In genomic region chr9:126723807-126724172, GRCh38 we compare ENCODE assay signal across 8 cellular contexts.
DNase-seq lines count a peak whose midpoint lies in the region; ATAC-seq, FAIRE-seq and TF ChIP-seq lines count a peak whose summit lies in the region.

No MANE protein-coding gene starts in this region.

- H3K9me3 Mint-ChIP-seq in chondrocyte (ENCODE audit: low read depth) (peaks cover under 1% of the 10 kb centered on the region), osteocyte (ENCODE audit: unreplicated experiment) (no peaks in the 10 kb centered on the region)

- H3K36me3 Mint-ChIP-seq in chondrocyte (ENCODE audit: low read depth) (no peaks in the 10 kb centered on the region), osteocyte (ENCODE audit: unreplicated experiment) (no peaks in the 10 kb centered on the region)

- peaks cover 34% of the 10 kb centered on the region for H3K4me1 Mint-ChIP-seq in chondrocyte (ENCODE audit: low read depth)
- peaks cover 19% of the 10 kb centered on the region for H3K4me1 Mint-ChIP-seq in osteocyte (ENCODE audit: unreplicated experiment)

- H3K27me3 Mint-ChIP-seq in chondrocyte (ENCODE audit: low read depth) (no peaks in the 10 kb centered on the region), osteocyte (ENCODE audit: unreplicated experiment) (peaks cover 21% of the 10 kb centered on the region)

- peak; percentile 82 for DNase-seq in DMS53 (lab: John Stamatoyannopoulos, UW)
- no peak for DNase-seq in DMS53 treated with DMSO at 0.1 percent for 48 hours (lab: John Stamatoyannopoulos, UW; ENCODE audit: unreplicated experiment)
- peak; percentile 48 for DNase-seq in NCI-H748 treated with DMSO at 0.1 percent for 48 hours (lab: John Stamatoyannopoulos, UW)
- DNase-seq in chondrocyte (ENCODE audit: low spot score): no peak
- no peak for DNase-seq in osteocyte (ENCODE audit: extremely low spot score, unreplicated experiment)
- DNase-seq in HTR-8/SVneo (ENCODE audit: insufficient read length, low spot score): no peak
- DNase-seq in effector CD8-positive, alpha-beta T cell (lab: John Stamatoyannopoulos, UW): no peak

- H3K4me3 Mint-ChIP-seq in chondrocyte (ENCODE audit: unreplicated experiment) (peak overlapping the region; percentile 66), osteocyte (ENCODE audit: unreplicated experiment) (peak overlapping the region; percentile 59)

- no peak for ATAC-seq in GM18861 (IDR thresholded peaks at IDR 0.05; ENCODE audit: unreplicated experiment)

- H3K27ac Mint-ChIP-seq in chondrocyte (ENCODE audit: unreplicated experiment) (no peak overlapping the region), osteocyte (ENCODE audit: unreplicated experiment) (no peak overlapping the region)

- TF ChIP-seq CTCF in chondrocyte (IDR thresholded peaks at IDR 0.05) (no peak), osteocyte (IDR thresholded peaks at IDR 0.05) (no peak)

- FAIRE-seq in HTR-8/SVneo (lab: Jason Lieb, UNC): no peak

Comparison
In these comparisons a context has a peak if more than half of its experiments do, and no peak if none do; other contexts are left out.
1. DNase-seq: peak in DMS53 (single experiment) and NCI-H748 treated with DMSO at 0.1 percent for 48 hours (single experiment); none in DMS53 treated with DMSO at 0.1 percent for 48 hours (single experiment), chondrocyte (single experiment), osteocyte (single experiment), HTR-8/SVneo (single experiment) and effector CD8-positive, alpha-beta T cell (single experiment).